9 cellular contexts compared by ENCODE assay signal in genomic region chr22:36776722-36777121, GRCh38. TPM values are rescaled to one million over a fixed set of nuclear protein-coding genes. Genes with fewer than 3 reads are reported as not detected.
DNase-seq lines count a peak whose midpoint lies in the region; ATAC-seq, FAIRE-seq and TF ChIP-seq lines count a peak whose summit lies in the region.
"Had no signal": no experiment of that assay in that cellular context is flagged by ENCODE, and none has a peak within 500 bp of the region (broad histone marks: within the 10 kb centered on the region; RNA-seq: fewer than 3 reads in every experiment).

No MANE protein-coding gene starts in this region.

- H3K27me3 ChIP-seq in BE2C (no peaks in the 10 kb centered on the region), Karpas-422 (ENCODE audit: low read length) (no peaks in the 10 kb centered on the region)

- H3K9me3 ChIP-seq in BE2C (no peaks in the 10 kb centered on the region), Karpas-422 (ENCODE audit: low read length) (no peaks in the 10 kb centered on the region)

- peak overlapping the region; percentile 58 for H2AFZ ChIP-seq in Karpas-422 (ENCODE audit: low read length)

- H3K9me3 Mint-ChIP-seq in nephron progenitor cell = peaks cover 32% of the 10 kb centered on the region

- peak overlapping the region; percentile 91 for H3K4me3 Mint-ChIP-seq in nephron progenitor cell

- H3K4me3 ChIP-seq in BE2C (ENCODE audit: low read depth, low read length) (peak overlapping the region; percentile 23), Karpas-422 (ENCODE audit: low read length) (peak overlapping the region; percentile 35; the same call in 1 of the 2 replicates)

- H3K27me3 Mint-ChIP-seq in nephron progenitor cell (ENCODE audit: low read depth, poor library complexity) = peaks cover 36% of the 10 kb centered on the region

- 0 out of 2 replicates have a peak, but pooled peaks cover 3% of the 10 kb centered on the region for H4K20me1 ChIP-seq in Karpas-422 (ENCODE audit: insufficient read depth, low read depth, low read length)

- peaks cover 31% of the 10 kb centered on the region for H3K4me1 Mint-ChIP-seq in nephron progenitor cell

- H3K27ac ChIP-seq in Karpas-422 (ENCODE audit: low read length) = no peak overlapping the region
- peak overlapping the region; percentile 48 for H3K27ac ChIP-seq in caudate nucleus (ENCODE audit: low read depth, low read length)

- H3K36me3 Mint-ChIP-seq in nephron progenitor cell (ENCODE audit: low read depth) = peaks cover 20% of the 10 kb centered on the region

- no peaks in the 10 kb centered on the region; the same call in 1 of the 2 replicates for H3K4me1 ChIP-seq in BE2C
- peaks cover 20% of the 10 kb centered on the region for H3K4me1 ChIP-seq in Karpas-422 (ENCODE audit: low read length)

- H3K9ac ChIP-seq in Karpas-422 (ENCODE audit: low read length) = peak overlapping the region; percentile 62

- no peaks in the 10 kb centered on the region for H3K9me2 ChIP-seq in Karpas-422 (replicated peaks; ENCODE audit: insufficient read depth, low read length)

- H3K27ac Mint-ChIP-seq in nephron progenitor cell = no peak overlapping the region

- TF ChIP-seq CTCF in BE2C (IDR thresholded peaks at IDR 0.05; ENCODE audit: low read depth, low read length) = no peak
- no peak for TF ChIP-seq CTCF in nephron progenitor cell (IDR thresholded peaks at IDR 0.05)

- no peak for ATAC-seq in HG02970 (IDR thresholded peaks at IDR 0.05; ENCODE audit: low FRiP score, unreplicated experiment)

- H3K79me2 ChIP-seq in Karpas-422 (ENCODE audit: low read length) = 0 out of 2 replicates have a peak, but pooled peaks cover 4% of the 10 kb centered on the region

- no peak for FAIRE-seq in urothelium cell line (lab: Jason Lieb, UNC)

- peak overlapping the region; percentile 58 for H3K4me2 ChIP-seq in Karpas-422 (ENCODE audit: low read depth, low read length, poor library complexity, severe bottlenecking)

- no peak for DNase-seq in BE2C
- no peak for DNase-seq in Karpas-422
- peak in 1 of 61 donors; percentile 40 for DNase-seq in caudate nucleus (lab: John Stamatoyannopoulos, UW)
- DNase-seq in nephron progenitor cell = no peak
- no peak for DNase-seq in middle frontal gyrus (ENCODE audit: extremely low spot score, low spot score)
- no peak for DNase-seq in urothelium cell line (ENCODE audit: low spot score)
- DNase-seq in DMS79 treated with DMSO at 0.1 percent for 48 hours (lab: John Stamatoyannopoulos, UW) = no peak

- H3K36me3 ChIP-seq in BE2C (no peaks in the 10 kb centered on the region), Karpas-422 (ENCODE audit: insufficient read depth, low read length) (no peaks in the 10 kb centered on the region)

RNA-seq across cellular contexts. Expression of gene IFT27, which starts 0.8 kb away (rescaled TPM):
- 21.9 TPM for polyA plus RNA-seq in BE2C (2012; ENCODE audit: insufficient read depth, insufficient read length, low read depth)
- total RNA-seq in Karpas-422 (2014; rRNA removed; shearing (Covaris generic); ENCODE audit: low replicate concordance) = 10.9 and 21.2 TPM in 2 replicates

RNA-seq across cellular contexts. Expression of gene PVALB, which starts 40.1 kb away (rescaled TPM):
- polyA plus RNA-seq in BE2C (2012; ENCODE audit: insufficient read depth, insufficient read length, low read depth) = not detected
- total RNA-seq in Karpas-422 (2014; rRNA removed; shearing (Covaris generic); ENCODE audit: low replicate concordance) = not detected in 2 replicates
- total RNA-seq: M059J had no signal
